Comparison of ENCODE assay signal across 19 cellular contexts in genomic region chr12:108046633-108047032, GRCh38.
DNase-seq lines count a peak whose midpoint lies in the region; ATAC-seq and TF ChIP-seq lines count a peak whose summit lies in the region.
"Had no signal": no experiment of that assay in that cellular context is flagged by ENCODE, and none has a peak within 500 bp of the region (broad histone marks: within the 10 kb centered on the region; RNA-seq: fewer than 3 reads in every experiment).

No MANE protein-coding gene starts in this region.

- H3K14ac ChIP-seq in trophoblast cell (ENCODE audit: low read length) = no peak overlapping the region

- WGBS in heart left ventricle, 4 donors = 53 to 59% (median 56%) methylated on average over 11 to 12 of the region's 12 CpGs
- WGBS in ovary, 3 donors = 18 to 35% (median 20%) methylated on average over 12 of the region's 12 CpGs
- WGBS in aorta, 2 donors = 24 to 34% methylated on average over 12 of the region's 12 CpGs
- no CpG with 5 or more reads among the region's 12 CpGs for WGBS in trophoblast cell (ENCODE audit: extremely low coverage, insufficient coverage, insufficient read length)

- H3K9me3 ChIP-seq in heart left ventricle (no peaks in the 10 kb centered on the region), ovary (no peaks in the 10 kb centered on the region), aorta (ENCODE audit: control insufficient read depth, low read length) (no peaks in the 10 kb centered on the region), trophoblast cell (ENCODE audit: insufficient read depth, low read depth, low read length) (no peaks in the 10 kb centered on the region)
- H3K9me3 ChIP-seq: body of pancreas, SK-N-SH, spleen had no signal

- H3K18ac ChIP-seq in trophoblast cell (ENCODE audit: low read length) = no peak overlapping the region

- H3K27ac Mint-ChIP-seq in stimulated activated memory B cell treated with anti-CD40 and anti-IgM and Interleukin-4, amounts not matched to agents 10 μg/mL and 1 μg/mL and 100 μg/mL, for 72 hours = no peak overlapping the region
- H3K27ac Mint-ChIP-seq: activated CD4-positive, alpha-beta memory T cell treated with anti-CD3 and anti-CD28 coated beads, Interleukin-2, amount 10 ng/mL, durations not matched to agents 7 days and 5 days had no signal

- H4K91ac ChIP-seq in trophoblast cell (ENCODE audit: low read depth, low read length) = no peak overlapping the region

- H3K27ac ChIP-seq in heart left ventricle (peak overlapping the region in 6 of 12 donors; percentile 44 to 85 (median 64)), coronary artery (peak overlapping the region; percentile 8 to 79), ovary (no peak overlapping the region), aorta (ENCODE audit: low read depth in 1 of 2, low read length in 2 of 2) (peak overlapping the region; percentile 3 to 45), trophoblast cell (ENCODE audit: low read depth, low read length) (no peak overlapping the region)

- no peak overlapping the region for H3K4me2 ChIP-seq in trophoblast cell (ENCODE audit: low read length)
- H3K4me2 ChIP-seq: SK-N-SH had no signal

- H3K4me1 ChIP-seq in heart left ventricle (peaks cover 0 to 11% (median 4%) of the 10 kb centered on the region in 12 donors), ovary (ENCODE audit: insufficient read depth) (no peaks in the 10 kb centered on the region), aorta (ENCODE audit: control insufficient read depth in 1 of 2, insufficient read depth in 2 of 2, low read length in 2 of 2) (no peaks in the 10 kb centered on the region), trophoblast cell (ENCODE audit: control insufficient read depth in 1 of 2, insufficient read depth in 2 of 2, low read length in 2 of 2) (no peaks in the 10 kb centered on the region)
- H3K4me1 ChIP-seq: body of pancreas had no signal

- no peak overlapping the region for H2BK12ac ChIP-seq in trophoblast cell (ENCODE audit: low read length)

- no peak overlapping the region for H3K9ac ChIP-seq in trophoblast cell (ENCODE audit: low read length)
- H3K9ac ChIP-seq: SK-N-SH had no signal

- no peak for DNase-seq in left ventricle myocardium superior
- no peak for DNase-seq in heart left ventricle
- DNase-seq in coronary artery (ENCODE audit: low spot score) = no peak
- DNase-seq in ovary = no peak
- no peak for DNase-seq in aorta
- DNase-seq in MV-4-11 (lab: John Stamatoyannopoulos, UW) = no peak
- no peak for DNase-seq in trophoblast cell
- DNase-seq: activated CD4-positive, alpha-beta memory T cell treated with anti-CD3 and anti-CD28 coated beads, Interleukin-2, amount 10 ng/mL, durations not matched to agents 7 days and 5 days; activated effector memory CD4-positive, alpha-beta T cell treated with Interleukin-2 at 50 U/mL for 16 hours; effector CD4-positive, alpha-beta T cell; Karpas-422; NCI-H1436 treated with DMSO at 0.1 percent for 48 hours; NCI-H446; nucleus accumbens; PC-3; SK-N-SH; spleen had no signal

- no peak overlapping the region for H3K4ac ChIP-seq in trophoblast cell (ENCODE audit: low read depth, low read length)

- no peak overlapping the region for H4K12ac ChIP-seq in trophoblast cell (ENCODE audit: low read depth, low read length)

- TF ChIP-seq EP300 in ovary (IDR thresholded peaks at IDR 0.05) = no peak

- TF ChIP-seq CTCF in heart left ventricle (IDR thresholded peaks at IDR 0.05) = no peak
- no peak for TF ChIP-seq CTCF in coronary artery (IDR thresholded peaks at IDR 0.05)
- no peak for TF ChIP-seq CTCF in ovary (IDR thresholded peaks at IDR 0.05)

- peaks cover 7% of the 10 kb centered on the region for H3K4me1 Mint-ChIP-seq in stimulated activated memory B cell treated with anti-CD40 and anti-IgM and Interleukin-4, amounts not matched to agents 10 μg/mL and 1 μg/mL and 100 μg/mL, for 72 hours

- no peaks in the 10 kb centered on the region for H3K79me2 ChIP-seq in trophoblast cell (ENCODE audit: control insufficient read depth, insufficient read depth, low read length, poor library complexity)

- no peak overlapping the region for H3K4me3 Mint-ChIP-seq in stimulated activated memory B cell treated with anti-CD40 and anti-IgM and Interleukin-4, amounts not matched to agents 10 μg/mL and 1 μg/mL and 100 μg/mL, for 72 hours
- H3K4me3 Mint-ChIP-seq: activated CD4-positive, alpha-beta memory T cell treated with anti-CD3 and anti-CD28 coated beads, Interleukin-2, amount 10 ng/mL, durations not matched to agents 7 days and 5 days had no signal

- peaks cover 39% of the 10 kb centered on the region for H3K27me3 Mint-ChIP-seq in stimulated activated memory B cell treated with anti-CD40 and anti-IgM and Interleukin-4, amounts not matched to agents 10 μg/mL and 1 μg/mL and 100 μg/mL, for 72 hours

- no peak overlapping the region for H3K23ac ChIP-seq in trophoblast cell (ENCODE audit: low read length)

- no peaks in the 10 kb centered on the region for H3K36me3 Mint-ChIP-seq in stimulated activated memory B cell treated with anti-CD40 and anti-IgM and Interleukin-4, amounts not matched to agents 10 μg/mL and 1 μg/mL and 100 μg/mL, for 72 hours

- H3K36me3 ChIP-seq in heart left ventricle (no peaks in the 10 kb centered on the region), ovary (no peaks in the 10 kb centered on the region), aorta (ENCODE audit: control insufficient read depth in 1 of 2, insufficient read depth in 2 of 2, low read length in 1 of 2) (no peaks in the 10 kb centered on the region), trophoblast cell (ENCODE audit: control insufficient read depth in 1 of 2, insufficient read depth in 2 of 2, low read length in 2 of 2) (no peaks in the 10 kb centered on the region)
- H3K36me3 ChIP-seq: spleen had no signal

- intact Hi-C loops in left ventricle myocardium superior (cut with micrococcal nuclease) = no loop called here
- intact Hi-C loops in heart left ventricle (cut with DNase I) = loop anchor here in 1 of 10 donors (10.0 kb wide), 1 partner anchor 382 kb away; no protein-coding TSS in a partner anchor
- intact Hi-C loops in ovary (cut with DNase I) = no loop called here
- intact Hi-C loops in aorta (cut with DNase I) = no loop called here

- H3K79me1 ChIP-seq in trophoblast cell (ENCODE audit: low read length) = no peaks in the 10 kb centered on the region

- H2BK5ac ChIP-seq in trophoblast cell (ENCODE audit: low read depth, low read length, poor library complexity) = no peak overlapping the region

- H2AFZ ChIP-seq in trophoblast cell (ENCODE audit: insufficient read depth, low read length, poor library complexity) = no peak overlapping the region

- peak; percentile 41 for ATAC-seq in left ventricle myocardium superior
- no peak for ATAC-seq in heart left ventricle
- peak; percentile 57 for ATAC-seq in aorta (ENCODE audit: low FRiP score)
- no peak for ATAC-seq in stimulated activated memory B cell treated with anti-CD40 and anti-IgM and Interleukin-4, amounts not matched to agents 10 μg/mL and 1 μg/mL and 100 μg/mL, for 72 hours
- ATAC-seq: PC-3 had no signal

- H3K4me3 ChIP-seq in heart left ventricle (peak overlapping the region in 6 of 12 donors; percentile 7 to 37 (median 20)), coronary artery (peak overlapping the region; percentile 50), ovary (peak overlapping the region; percentile 6), aorta (ENCODE audit: low read length in 2 of 2) (no peak overlapping the region), trophoblast cell (ENCODE audit: low read depth, low read length) (no peak overlapping the region)
- H3K4me3 ChIP-seq: body of pancreas had no signal

- H2AK5ac ChIP-seq in trophoblast cell (ENCODE audit: low read length) = no peak overlapping the region

- H3K9me3 Mint-ChIP-seq in stimulated activated memory B cell treated with anti-CD40 and anti-IgM and Interleukin-4, amounts not matched to agents 10 μg/mL and 1 μg/mL and 100 μg/mL, for 72 hours = no peaks in the 10 kb centered on the region
- H3K9me3 Mint-ChIP-seq: activated CD4-positive, alpha-beta memory T cell treated with anti-CD3 and anti-CD28 coated beads, Interleukin-2, amount 10 ng/mL, durations not matched to agents 7 days and 5 days had no signal

- no peak overlapping the region for H2BK120ac ChIP-seq in trophoblast cell (ENCODE audit: insufficient read depth, low read length, poor library complexity)

- H3K27me3 ChIP-seq in heart left ventricle (peaks cover 0 to 32% (median 0%) of the 10 kb centered on the region in 9 donors), ovary (no peaks in the 10 kb centered on the region), aorta (ENCODE audit: control insufficient read depth in 1 of 2, insufficient read depth in 2 of 2, low read length in 1 of 2) (no peaks in the 10 kb centered on the region), trophoblast cell (ENCODE audit: insufficient read depth, low read length) (no peaks in the 10 kb centered on the region)
- H3K27me3 ChIP-seq: body of pancreas had no signal

- TF ChIP-seq POLR2A in heart left ventricle (IDR thresholded peaks at IDR 0.05) (no peak), ovary (IDR thresholded peaks at IDR 0.05) (no peak)

- no peak overlapping the region for H4K8ac ChIP-seq in trophoblast cell (ENCODE audit: low read depth, low read length)

Comparison
In these comparisons a context has a peak if more than half of its experiments do, and no peak if none do; other contexts are left out.
1. ATAC-seq: peak in left ventricle myocardium superior (single experiment) and aorta (single experiment); none in heart left ventricle (0 of 4) and stimulated activated memory B cell treated with anti-CD40 and anti-IgM and Interleukin-4, amounts not matched to agents 10 μg/mL and 1 μg/mL and 100 μg/mL, for 72 hours (single experiment).
2. H3K27ac ChIP-seq: peak in coronary artery (2 of 2) and aorta (2 of 2); none in ovary (0 of 2) and trophoblast cell (single experiment).
3. H3K4me3 ChIP-seq: peak in coronary artery (single experiment) and ovary (single experiment); none in aorta (0 of 2) and trophoblast cell (single experiment).